ENCODE assay signal across 37 cellular contexts in genomic region chr1:7712731-7713323, GRCh38. TPM values are rescaled to one million over a fixed set of nuclear protein-coding genes. Genes with fewer than 3 reads are reported as not detected.
DNase-seq lines count a peak whose midpoint lies in the region; ATAC-seq, FAIRE-seq and TF ChIP-seq lines count a peak whose summit lies in the region.
"Had no signal": no experiment of that assay in that cellular context is flagged by ENCODE, and none has a peak within 500 bp of the region (broad histone marks: within the 10 kb centered on the region; RNA-seq: fewer than 3 reads in every experiment).

No MANE protein-coding gene starts in this region.

- no peaks in the 10 kb centered on the region for H3K4me1 ChIP-seq in HEK293 (ENCODE audit: control insufficient read depth, insufficient read depth, low read length)
- H3K4me1 ChIP-seq in K562 (replicated peaks in 1 of 2; ENCODE audit: control insufficient read depth in 2 of 2, insufficient read depth in 2 of 2, low read length in 2 of 2): no peaks in the 10 kb centered on the region
- no peaks in the 10 kb centered on the region for H3K4me1 ChIP-seq in colonic mucosa
- H3K4me1 ChIP-seq: A549, BE2C had no signal

- POLR2A ChIA-PET in HEK293 (lab: Yijun Ruan, JAX) (interaction anchor here (1.2 kb wide), 1 partner anchor 9 kb away, joined by 3 read pairs; no protein-coding TSS in a partner anchor), K562 (lab: Yijun Ruan, JAX) (interaction anchor here (0.7 to 1.3 kb wide), 2 partner anchors 8 to 295 kb away, joined by 4 to 5 read pairs; no protein-coding TSS in a partner anchor)

- H3K4me3 ChIP-seq in HEK293 (ENCODE audit: low read depth, low read length) (no peak overlapping the region), K562 (no peak overlapping the region), colonic mucosa (no peak overlapping the region)
- H3K4me3 ChIP-seq: A549; BLaER1; BLaER1 treated with 17β-estradiol and CSF1 and Interleukin-3, amounts not matched to agents 10 nM and 100 nM had no signal

- H3K4me1 Mint-ChIP-seq in natural killer cell treated with Interleukin-12 subunit alpha and Interleukin-12 subunit beta and Interleukin-15 and Interleukin-18, amount 100 ng/mL, for 72 hours (ENCODE audit: low read depth in 2 of 2): no peaks in the 10 kb centered on the region
- no peaks in the 10 kb centered on the region for H3K4me1 Mint-ChIP-seq in natural killer cell
- H3K4me1 Mint-ChIP-seq in brain: peaks cover 19% of the 10 kb centered on the region
- H3K4me1 Mint-ChIP-seq in activated naive CD8-positive, alpha-beta T cell treated with anti-CD3 and anti-CD28 coated beads for 36 hours: no peaks in the 10 kb centered on the region
- H3K4me1 Mint-ChIP-seq: B cell; CD14-positive monocyte; CD4-positive, CD25-positive, alpha-beta regulatory T cell; CD8-positive, alpha-beta memory T cell had no signal

- no peaks in the 10 kb centered on the region for H3K9me1 ChIP-seq in K562 (ENCODE audit: control insufficient read depth, insufficient read depth, low read length)

- H3K79me2 ChIP-seq in K562 (ENCODE audit: control insufficient read depth, insufficient read depth, low read length): no peaks in the 10 kb centered on the region

- CTCF ChIA-PET in HEK293 (lab: Yijun Ruan, JAX): interaction anchor here (1.1 kb wide), 1 partner anchor 45 kb away, joined by 4 read pairs; no protein-coding TSS in a partner anchor
- CTCF ChIA-PET in K562 (lab: Yijun Ruan, JAX; ENCODE audit: low intra/inter-chr PET ratio): no interaction called here

- no peak for ATAC-seq in natural killer cell treated with Interleukin-12 subunit alpha and Interleukin-12 subunit beta and Interleukin-15 and Interleukin-18, amount 100 ng/mL, for 72 hours
- ATAC-seq in natural killer cell (no peak), K562 (no peak)
- ATAC-seq: A549; CD8-positive, alpha-beta T cell had no signal

- H4K20me1 ChIP-seq in K562 (replicated peaks; ENCODE audit: control insufficient read depth, insufficient read depth, low read length): no peaks in the 10 kb centered on the region
- H4K20me1 ChIP-seq: BLaER1; BLaER1 treated with 17β-estradiol and CSF1 and Interleukin-3, amounts not matched to agents 10 nM and 100 nM had no signal

- no peak overlapping the region for H3K4me3 Mint-ChIP-seq in natural killer cell treated with Interleukin-12 subunit alpha and Interleukin-12 subunit beta and Interleukin-15 and Interleukin-18, amount 100 ng/mL, for 72 hours
- H3K4me3 Mint-ChIP-seq in natural killer cell: no peak overlapping the region
- H3K4me3 Mint-ChIP-seq in brain: no peak overlapping the region
- no peak overlapping the region for H3K4me3 Mint-ChIP-seq in activated naive CD8-positive, alpha-beta T cell treated with anti-CD3 and anti-CD28 coated beads for 36 hours
- H3K4me3 Mint-ChIP-seq: B cell; CD14-positive monocyte; CD4-positive, alpha-beta memory T cell; CD4-positive, alpha-beta T cell; CD4-positive, CD25-positive, alpha-beta regulatory T cell; CD8-positive, alpha-beta memory T cell; CD8-positive, alpha-beta T cell had no signal

- no peaks in the 10 kb centered on the region for H3K36me3 Mint-ChIP-seq in natural killer cell treated with Interleukin-12 subunit alpha and Interleukin-12 subunit beta and Interleukin-15 and Interleukin-18, amount 100 ng/mL, for 72 hours
- no peaks in the 10 kb centered on the region for H3K36me3 Mint-ChIP-seq in natural killer cell
- H3K36me3 Mint-ChIP-seq in brain: peaks cover 32% of the 10 kb centered on the region
- H3K36me3 Mint-ChIP-seq in activated naive CD8-positive, alpha-beta T cell treated with anti-CD3 and anti-CD28 coated beads for 36 hours: no peaks in the 10 kb centered on the region
- H3K36me3 Mint-ChIP-seq: CD14-positive monocyte; CD4-positive, alpha-beta memory T cell; CD4-positive, CD25-positive, alpha-beta regulatory T cell; CD8-positive, alpha-beta memory T cell; CD8-positive, alpha-beta T cell had no signal

- no TSS peak for BruUV-seq in K562 (replicated peaks; lab: Mats Ljungman, UMichigan)

- H2AFZ ChIP-seq in K562 (ENCODE audit: low read depth, low read length): no peak overlapping the region

- H3K9ac ChIP-seq in K562 (ENCODE audit: insufficient read depth in 1 of 2, low read depth in 2 of 2, low read length in 2 of 2): no peak overlapping the region
- no peak overlapping the region for H3K9ac ChIP-seq in colonic mucosa (ENCODE audit: low read depth in 2 of 2, low read length in 2 of 2)
- H3K9ac ChIP-seq: BLaER1; BLaER1 treated with 17β-estradiol and CSF1 and Interleukin-3, amounts not matched to agents 10 nM and 100 nM had no signal

- H3K9me3 ChIP-seq in HEK293 (ENCODE audit: control insufficient read depth, insufficient read depth, low read depth, low read length): no peaks in the 10 kb centered on the region
- H3K9me3 ChIP-seq in K562 (replicated peaks; ENCODE audit: control insufficient read depth, insufficient read depth, low read depth, low read length): no peaks in the 10 kb centered on the region
- H3K9me3 ChIP-seq in colonic mucosa: no peaks in the 10 kb centered on the region
- H3K9me3 ChIP-seq: A549; BE2C; BLaER1; BLaER1 treated with 17β-estradiol and CSF1 and Interleukin-3, amounts not matched to agents 10 nM and 100 nM; Caco-2 had no signal

- no peaks in the 10 kb centered on the region for H3K9me3 Mint-ChIP-seq in natural killer cell treated with Interleukin-12 subunit alpha and Interleukin-12 subunit beta and Interleukin-15 and Interleukin-18, amount 100 ng/mL, for 72 hours
- no peaks in the 10 kb centered on the region for H3K9me3 Mint-ChIP-seq in natural killer cell
- H3K9me3 Mint-ChIP-seq in brain: no peaks in the 10 kb centered on the region
- H3K9me3 Mint-ChIP-seq in activated naive CD8-positive, alpha-beta T cell treated with anti-CD3 and anti-CD28 coated beads for 36 hours: no peaks in the 10 kb centered on the region
- H3K9me3 Mint-ChIP-seq: CD14-positive monocyte; CD4-positive, alpha-beta T cell; CD8-positive, alpha-beta memory T cell; CD8-positive, alpha-beta T cell had no signal

- TF ChIP-seq EP300 in K562 (IDR thresholded peaks at IDR 0.05; ENCODE audit: low read length): no peak

- in situ Hi-C loops in K562 (cut with MboI): no loop called here

- TF ChIP-seq RAD21 in K562 (CRISPR knock-in tag; conservative IDR thresholded peaks at IDR 0.05 in 1 of 2, IDR thresholded peaks at IDR 0.05 in 1 of 2): no peak

- H3K36me3 ChIP-seq in HEK293 (ENCODE audit: control insufficient read depth in 2 of 2, insufficient read depth in 1 of 2, low read length in 2 of 2): no peaks in the 10 kb centered on the region
- no peaks in the 10 kb centered on the region for H3K36me3 ChIP-seq in K562 (ENCODE audit: control insufficient read depth, insufficient read depth, low read length)
- no peaks in the 10 kb centered on the region for H3K36me3 ChIP-seq in colonic mucosa
- H3K36me3 ChIP-seq: BE2C; BLaER1 treated with 17β-estradiol and CSF1 and Interleukin-3, amounts not matched to agents 10 nM and 100 nM had no signal

- intact Hi-C loops in natural killer cell (cut with micrococcal nuclease) (no loop called here), K562 (cut with micrococcal nuclease) (no loop called here), colonic mucosa (cut with DNase I) (no loop called here)

- H3K27ac Mint-ChIP-seq in natural killer cell treated with Interleukin-12 subunit alpha and Interleukin-12 subunit beta and Interleukin-15 and Interleukin-18, amount 100 ng/mL, for 72 hours: no peak overlapping the region
- no peak overlapping the region for H3K27ac Mint-ChIP-seq in natural killer cell
- H3K27ac Mint-ChIP-seq in brain: peak overlapping the region in 3 of 5 experiments; percentile 5 to 17 (median 12)
- no peak overlapping the region for H3K27ac Mint-ChIP-seq in activated naive CD8-positive, alpha-beta T cell treated with anti-CD3 and anti-CD28 coated beads for 36 hours
- H3K27ac Mint-ChIP-seq: B cell; CD14-positive monocyte; CD4-positive, alpha-beta memory T cell; CD4-positive, alpha-beta T cell; CD4-positive, CD25-positive, alpha-beta regulatory T cell; CD8-positive, alpha-beta T cell had no signal

- H3K27me3 ChIP-seq in K562 (ENCODE audit: control insufficient read depth in 2 of 2, insufficient read depth in 2 of 2, low read length in 2 of 2) (peaks cover 14 to 18% of the 10 kb centered on the region in 2 experiments; a peak in 4 of 5 replicates), colonic mucosa (no peaks in the 10 kb centered on the region)
- H3K27me3 ChIP-seq: BE2C; BLaER1; BLaER1 treated with 17β-estradiol and CSF1 and Interleukin-3, amounts not matched to agents 10 nM and 100 nM had no signal

- TF ChIP-seq POLR2A in K562 (conservative IDR thresholded peaks at IDR 0.05): no peak

- DNase-seq in natural killer cell treated with Interleukin-12 subunit alpha and Interleukin-12 subunit beta and Interleukin-15 and Interleukin-18, amount 100 ng/mL, for 72 hours (ENCODE audit: low spot score): peak; percentile 29
- DNase-seq in natural killer cell (no peak), K562 (ENCODE audit: extremely low read depth in 1 of 4, low spot score in 3 of 4) (no peak), GM19238 (ENCODE audit: insufficient read length, low spot score) (no peak), colonic mucosa (no peak)
- no peak for DNase-seq in activated naive CD8-positive, alpha-beta T cell treated with anti-CD3 and anti-CD28 coated beads for 36 hours
- DNase-seq: 8988T; ACHN; AML-193; BE2C; C1 segment of cervical spinal cord; Caco-2; Calu3; CD4-positive, alpha-beta memory T cell; CD4-positive, alpha-beta T cell; CD4-positive, CD25-positive, alpha-beta regulatory T cell; CD8-positive, alpha-beta memory T cell; CD8-positive, alpha-beta T cell; COR-L47; DMS 273 treated with DMSO at 0.1 percent for 48 hours; DMS153; DMS53; DMS79; DMS79 treated with DMSO at 0.1 percent for 48 hours; DND-41; EL had no signal

- no peak for FAIRE-seq in K562 (lab: Jason Lieb, UNC)
- FAIRE-seq: A204.1, A549, D721Med had no signal

- WGBS in K562 (ENCODE audit: insufficient coverage, low coverage, missing lambda C conversion rate): 0% methylated on average over 8 of the region's 8 CpGs

- H3K4me2 ChIP-seq in K562 (ENCODE audit: insufficient read depth, low read length): no peak overlapping the region
- H3K4me2 ChIP-seq: A549; BLaER1; BLaER1 treated with 17β-estradiol and CSF1 and Interleukin-3, amounts not matched to agents 10 nM and 100 nM had no signal

- TF ChIP-seq CTCF in natural killer cell (IDR thresholded peaks at IDR 0.05) (no peak), HEK293 (tag by site-specific recombination; IDR thresholded peaks at IDR 0.05) (no peak), K562 (IDR thresholded peaks at IDR 0.05 in 2 of 3, conservative IDR thresholded peaks at IDR 0.05 in 1 of 3; ENCODE audit: insufficient read depth in 2 of 3, low read depth in 1 of 3, low read length in 3 of 3) (no peak), brain (conservative IDR thresholded peaks at IDR 0.05) (no peak), colonic mucosa (IDR thresholded peaks at IDR 0.05) (no peak)

- no peak overlapping the region for H3K27ac ChIP-seq in HEK293 (ENCODE audit: extremely low read depth, low read depth, low read length)
- H3K27ac ChIP-seq in K562 (ENCODE audit: extremely low read depth, low read depth, low read length): no peak overlapping the region
- no peak overlapping the region for H3K27ac ChIP-seq in colonic mucosa
- H3K27ac ChIP-seq: 22Rv1; A549; BLaER1; BLaER1 treated with 17β-estradiol and CSF1 and Interleukin-3, amounts not matched to agents 10 nM and 100 nM; C4-2B had no signal

- peaks cover 22 to 26% of the 10 kb centered on the region in 2 donors for H3K27me3 Mint-ChIP-seq in natural killer cell treated with Interleukin-12 subunit alpha and Interleukin-12 subunit beta and Interleukin-15 and Interleukin-18, amount 100 ng/mL, for 72 hours
- H3K27me3 Mint-ChIP-seq in natural killer cell (ENCODE audit: low read depth in 2 of 2): peaks cover 16 to 43% of the 10 kb centered on the region in 2 donors
- no peaks in the 10 kb centered on the region for H3K27me3 Mint-ChIP-seq in brain
- H3K27me3 Mint-ChIP-seq in activated naive CD8-positive, alpha-beta T cell treated with anti-CD3 and anti-CD28 coated beads for 36 hours: peaks cover 46% of the 10 kb centered on the region

RNA-seq across cellular contexts. Expression of gene VAMP3, which starts 58.3 kb away (rescaled TPM):
- 10 to 100 TPM; 30.0 to 31.9 TPM for total RNA-seq in natural killer cell treated with Interleukin-12 subunit alpha and Interleukin-12 subunit beta and Interleukin-15 and Interleukin-18, amount 100 ng/mL, for 72 hours
- 100 to 1,000 TPM in 1 of 3 donors, 10 to 100 TPM in 2; 86.9 to 110 (median 92.2) TPM for total RNA-seq in natural killer cell
- 24.9 and 56.1 TPM in 2 replicates for total RNA-seq in K562 (2011; cell fraction: chromatin; rRNA removed; ENCODE audit: low replicate concordance)
- 24.0 and 34.6 TPM in 2 replicates for total RNA-seq in K562 (2011; cell fraction: nucleolus; rRNA removed)
- total RNA-seq in K562 (2011; cell fraction: nucleoplasm; rRNA removed): 40.5 and 49.5 TPM in 2 replicates
- 31.9 and 39.4 TPM in 2 replicates for total RNA-seq in K562 (2014; rRNA removed)
- 58.0 and 64.7 TPM in 2 replicates for total RNA-seq in K562 (2014; rRNA removed; fragmentation: Illumina TruSeq; extraction: Trizol)
- 53.9 and 61.4 TPM in 2 replicates for total RNA-seq in K562 (2015; rRNA removed; fragmentation: Illumina TruSeq; extraction: Trizol)
- 47.5 and 48.3 TPM in 2 replicates for total RNA-seq in K562 (2021)
- 68.8 and 71.3 TPM in 2 replicates for polyA plus RNA-seq in K562 (2011; rRNA removed)
- polyA plus RNA-seq in K562 (2011; cell fraction: cytosol; rRNA removed): 22.2 and 44.4 TPM in 2 replicates
- polyA plus RNA-seq in K562 (2011; cell fraction: nucleus; rRNA removed): 30.6 and 47.7 TPM in 2 replicates
- 34.8 and 38.3 TPM in 2 replicates for polyA plus RNA-seq in K562 (2012)
- polyA plus RNA-seq in K562 (2014; fragmentation: Illumina TruSeq; extraction: Trizol): 52.3 and 61.3 TPM in 2 replicates
- polyA plus RNA-seq in K562 (2014; fragmentation: Nextera tagmentation; extraction: Ambion mirVana): 10 to 100 TPM; 27.1 to 43.2 TPM
- 39.1 and 45.2 TPM in 2 replicates for polyA plus RNA-seq in K562 (2014; rRNA removed)
- polyA minus RNA-seq in K562 (2011; rRNA and poly(A)+ RNA removed): 51.4 and 53.4 TPM in 2 replicates
- polyA minus RNA-seq in K562 (2011; cell fraction: cytosol; rRNA and poly(A)+ RNA removed): 27.1 and 29.0 TPM in 2 replicates
- polyA minus RNA-seq in K562 (2011; cell fraction: nucleus; rRNA and poly(A)+ RNA removed): 13.9 and 26.5 TPM in 2 replicates
- polyA plus RNA-seq in brain (ENCODE audit: insufficient read depth, low read depth, low replicate concordance): 95.6 TPM
- 100 to 1,000 TPM in 1 of 2 donors, 10 to 100 TPM in 1; 73.0 to 108 TPM for total RNA-seq in colonic mucosa
- 10 to 100 TPM; 15.1 to 18.5 TPM for total RNA-seq in activated naive CD8-positive, alpha-beta T cell treated with anti-CD3 and anti-CD28 coated beads for 36 hours

Comparison
In these comparisons a context has a peak if more than half of its experiments do, and no peak if none do; other contexts are left out.
1. H3K27ac Mint-ChIP-seq: peak in brain (3 of 5); none in natural killer cell treated with Interleukin-12 subunit alpha and Interleukin-12 subunit beta and Interleukin-15 and Interleukin-18, amount 100 ng/mL, for 72 hours (0 of 2), natural killer cell (0 of 2) and activated naive CD8-positive, alpha-beta T cell treated with anti-CD3 and anti-CD28 coated beads for 36 hours (single experiment).